ENCODE assay signal across 35 cellular contexts in the genomic region with DNA sequence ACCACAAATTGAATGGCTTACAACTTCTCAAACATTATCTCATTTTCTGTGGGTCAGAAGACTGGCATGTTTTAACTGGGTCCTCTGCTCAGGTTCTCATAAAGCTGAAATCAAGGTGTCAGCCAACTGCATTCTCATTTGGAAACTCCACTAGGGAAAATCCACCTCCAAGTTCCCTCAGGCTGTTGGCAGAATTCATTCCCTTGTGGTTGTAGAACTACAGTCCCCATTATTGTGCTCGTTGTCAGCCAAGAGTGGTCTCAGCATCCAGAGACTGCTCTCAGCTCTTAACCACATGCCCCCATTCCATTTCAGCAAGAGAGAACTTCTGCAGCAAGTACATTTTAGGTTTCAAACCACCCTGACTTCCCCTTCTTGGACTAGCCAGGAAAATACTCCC. TPM values are rescaled to one million over a fixed set of nuclear protein-coding genes. Genes with fewer than 3 reads are reported as not detected.
"Had no signal": no experiment of that assay in that cellular context is flagged by ENCODE, and none has a peak within 500 bp of the region (broad histone marks: within the 10 kb centered on the region; RNA-seq: fewer than 3 reads in every experiment).

No MANE protein-coding gene starts in this region.

- H3K27ac ChIP-seq: ascending aorta, brain microvascular endothelial cell, epithelial cell of prostate, esophagus squamous epithelium, gastroesophageal sphincter, heart right ventricle, hepatocyte had no signal

- H3K36me3 ChIP-seq: ascending aorta, brain microvascular endothelial cell, esophagus squamous epithelium, gastroesophageal sphincter, heart right ventricle had no signal

- DNase-seq: activated CD4-positive, alpha-beta memory T cell treated with anti-CD3 and anti-CD28 coated beads for 36 hours; activated CD4-positive, alpha-beta T cell treated with anti-CD3 and anti-CD28 coated beads for 36 hours; activated CD4-positive, alpha-beta T cell treated with anti-CD3 and anti-CD28 coated beads, Interleukin-2, amount 10 ng/mL, durations not matched to agents 24 days and 14 days; activated CD4-positive, CD25-positive, alpha-beta regulatory T cell; activated CD4-positive, CD25-positive, alpha-beta regulatory T cell treated with anti-CD3 and anti-CD28 coated beads, Interleukin-2, amount 50 U/mL, for 72 hours; activated CD8-positive, alpha-beta memory T cell treated with anti-CD3 and anti-CD28 coated beads, Interleukin-2, amount 10 ng/mL, durations not matched to agents 7 days and 5 days; activated CD8-positive, alpha-beta memory T cell treated with anti-CD3 and anti-CD28 coated beads, Interleukin-2, amount 50 U/mL, for 4 hours; activated CD8-positive, alpha-beta T cell treated with anti-CD3 and anti-CD28 coated beads, Interleukin-2, amount 10 ng/mL, durations not matched to agents 7 days and 5 days; activated gamma-delta T cell; activated naive CD4-positive, alpha-beta T cell; activated naive CD4-positive, alpha-beta T cell treated with anti-CD3 and anti-CD28 coated beads, Interleukin-2, amount 10 ng/mL, durations not matched to agents 7 days and 5 days; activated naive CD8-positive, alpha-beta T cell treated with anti-CD3 and anti-CD28 coated beads, Interleukin-2, amount 10 ng/mL, durations not matched to agents 7 days and 5 days; activated T-cell treated with anti-CD3 and anti-CD28 coated beads, Interleukin-2, amount 50 U/mL, for 24 hours; activated T-cell treated with anti-CD3 and anti-CD28 coated beads, Interleukin-2, amount 50 U/mL, for 72 hours; brain microvascular endothelial cell; cortex of kidney; dermis blood vessel endothelial cell; effector CD4-positive, alpha-beta T cell; effector memory CD8-positive, alpha-beta T cell; esophagus squamous epithelium; foreskin melanocyte; heart right ventricle; T-helper 2 cell had no signal

- H3K27me3 ChIP-seq: ascending aorta, brain microvascular endothelial cell, esophagus squamous epithelium, hepatocyte had no signal

- ATAC-seq: activated CD4-positive, alpha-beta T cell treated with anti-CD3 and anti-CD28 coated beads for 36 hours; activated CD8-positive, alpha-beta memory T cell treated with anti-CD3 and anti-CD28 coated beads, Interleukin-2, amount 10 ng/mL, durations not matched to agents 7 days and 5 days; activated CD8-positive, alpha-beta T cell treated with anti-CD3 and anti-CD28 coated beads, Interleukin-2, amount 10 ng/mL, durations not matched to agents 7 days and 5 days; activated naive CD4-positive, alpha-beta T cell treated with anti-CD3 and anti-CD28 coated beads, Interleukin-2, amount 50 U/mL, for 72 hours; activated T-cell treated with anti-CD3 and anti-CD28 coated beads, Interleukin-2, amount 50 U/mL, for 72 hours; effector memory CD8-positive, alpha-beta T cell; gastroesophageal sphincter; heart right ventricle had no signal

- H2AFZ ChIP-seq: hepatocyte had no signal

- FAIRE-seq: bronchial epithelial cell, endothelial cell of umbilical vein had no signal

- H3K4me2 ChIP-seq: hepatocyte had no signal

- H3K79me2 ChIP-seq: hepatocyte had no signal

- H3K9me3 ChIP-seq: ascending aorta, esophagus squamous epithelium, gastroesophageal sphincter had no signal

- H3K4me1 ChIP-seq: ascending aorta, esophagus squamous epithelium, gastroesophageal sphincter, heart right ventricle had no signal

- H3K4me3 ChIP-seq: ascending aorta, esophagus squamous epithelium, gastroesophageal sphincter, heart right ventricle, hepatocyte had no signal

RNA-seq across cellular contexts. Expression of gene NOL4, which starts 12.2 kb away (rescaled TPM):
- total RNA-seq: activated CD4-positive, alpha-beta memory T cell treated with anti-CD3 and anti-CD28 coated beads for 36 hours; activated CD4-positive, alpha-beta T cell treated with anti-CD3 and anti-CD28 coated beads for 36 hours; activated CD4-positive, alpha-beta T cell treated with anti-CD3 and anti-CD28 coated beads, Interleukin-2, amount 10 ng/mL, durations not matched to agents 24 days and 14 days; activated CD8-positive, alpha-beta memory T cell treated with anti-CD3 and anti-CD28 coated beads for 36 hours; activated CD8-positive, alpha-beta memory T cell treated with anti-CD3 and anti-CD28 coated beads, Interleukin-2, amount 10 ng/mL, durations not matched to agents 7 days and 5 days; activated CD8-positive, alpha-beta T cell treated with anti-CD3 and anti-CD28 coated beads, Interleukin-2, amount 10 ng/mL, durations not matched to agents 7 days and 5 days; activated naive CD4-positive, alpha-beta T cell treated with anti-CD3 and anti-CD28 coated beads, Interleukin-2, amount 50 U/mL, for 72 hours; activated naive CD8-positive, alpha-beta T cell treated with anti-CD3 and anti-CD28 coated beads, Interleukin-2, amount 10 ng/mL, durations not matched to agents 7 days and 5 days; activated T-cell treated with anti-CD3 and anti-CD28 coated beads, Interleukin-2, amount 50 U/mL, for 72 hours; ascending aorta; bronchial epithelial cell; chondrocyte; dermis blood vessel endothelial cell; endothelial cell of umbilical vein; esophagus squamous epithelium; fibroblast of lung; fibroblast of villous mesenchyme; glomerular endothelial cell had no signal
- polyA plus RNA-seq: endothelial cell of umbilical vein, fibroblast of lung had no signal
